ENCODE assay signal across 1 cellular context in the genomic region with DNA sequence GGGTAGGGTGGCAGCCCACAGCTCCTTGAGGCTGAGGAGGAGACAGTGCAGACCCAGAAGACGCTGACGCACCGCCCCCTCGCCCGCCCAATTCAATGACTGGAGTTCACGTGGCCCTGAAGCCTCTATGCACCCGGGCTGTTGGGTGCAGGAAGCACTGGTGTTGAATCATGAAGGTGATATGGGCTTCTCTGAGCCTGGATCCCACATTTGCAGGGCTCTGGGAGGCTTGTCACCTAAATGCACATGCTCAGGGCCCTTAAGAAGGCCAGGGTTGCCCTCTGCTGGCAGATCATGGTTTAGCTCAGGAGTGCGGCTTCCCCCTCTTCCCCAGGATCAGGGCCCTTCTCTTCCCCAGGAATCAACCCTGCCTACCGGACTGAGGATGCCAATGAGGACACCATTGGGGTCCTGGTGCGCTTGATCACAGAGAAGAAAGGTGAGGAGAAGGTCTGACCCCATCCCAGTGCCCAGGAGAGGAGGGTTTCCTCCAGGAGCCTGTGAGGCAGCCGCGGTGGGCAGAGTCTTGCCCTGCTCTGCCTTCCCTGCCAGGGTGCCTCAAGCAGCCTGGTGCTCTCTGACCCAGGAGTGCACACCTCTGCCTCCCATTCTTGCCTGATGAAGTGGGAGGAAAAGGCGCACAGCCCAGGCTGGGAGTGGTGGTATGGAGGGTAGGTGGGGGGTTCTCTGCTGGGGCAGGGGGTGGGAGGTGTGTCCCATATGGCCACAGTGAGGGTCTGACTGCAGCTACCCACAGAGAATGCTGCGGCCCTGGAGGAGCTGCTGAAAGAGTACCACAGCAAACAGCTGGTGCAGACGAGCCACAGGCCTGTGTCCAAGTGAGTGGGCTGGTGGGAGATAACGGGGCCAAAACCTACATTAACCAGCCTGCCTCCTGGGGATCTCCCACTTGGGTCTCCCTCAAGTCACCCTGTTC.
TF ChIP-seq lines count a peak whose summit lies in the region.

No MANE protein-coding gene starts in this region.

TF ChIP-seq in K562, 482 proteins besides CTCF, POLR2A, EP300 and RAD21 (continued from another document):
- peak; percentile 13 for TF ChIP-seq CTCFL (IDR thresholded peaks at IDR 0.05; ENCODE audit: borderline replicate concordance, insufficient read depth, low read depth, low read length, poor library complexity, severe bottlenecking)
- peak; percentile 82 for TF ChIP-seq MAX (CRISPR knock-in tag; IDR thresholded peaks at IDR 0.05)
- no peak for TF ChIP-seq CREBBP (IDR thresholded peaks at IDR 0.05; ENCODE audit: low read depth, low read length)
- no peak for TF ChIP-seq RBM34 (IDR thresholded peaks at IDR 0.05; ENCODE audit: borderline replicate concordance, insufficient read depth, low read length)
